Comparison of ENCODE assay signal across 31 cellular contexts in the genomic region with DNA sequence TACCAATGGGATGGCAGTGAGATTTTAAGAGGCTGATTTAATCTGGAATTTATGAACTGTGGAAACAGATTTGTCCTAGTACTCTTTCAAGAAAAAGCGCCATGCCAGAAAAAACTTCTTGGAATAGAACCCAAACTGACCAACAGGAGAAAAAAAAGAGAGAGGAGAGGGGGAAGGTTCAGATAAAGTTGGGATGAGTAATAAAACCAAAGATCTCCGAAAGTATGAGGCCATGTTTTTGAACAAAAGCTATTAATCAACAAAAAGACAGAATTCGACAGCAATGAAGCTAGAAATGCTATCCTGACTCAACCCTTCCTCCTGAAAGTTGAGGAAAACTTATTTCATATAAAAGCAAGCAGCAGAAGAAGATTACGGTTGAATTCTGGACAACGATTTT.
"Had no signal": no experiment of that assay in that cellular context is flagged by ENCODE, and none has a peak within 500 bp of the region (broad histone marks: within the 10 kb centered on the region; RNA-seq: fewer than 3 reads in every experiment).

No MANE protein-coding gene starts in this region.

- H3K9me3 ChIP-seq: SJCRH30 had no signal

- H3K36me3 ChIP-seq: SJCRH30 had no signal

- H3K4me2 ChIP-seq: PC-9 had no signal

- FAIRE-seq: RCC 7860 had no signal

- H3K4me3 ChIP-seq: PC-9, SJCRH30, SK-N-MC had no signal

- DNase-seq: Karpas-422, MM.1S, MV-4-11, NCI-H1092, NCI-H1105, NCI-H1417 treated with DMSO at 0.1 percent for 48 hours, NCI-H1436 treated with DMSO at 0.1 percent for 48 hours, NCI-H1694 treated with DMSO at 0.1 percent for 48 hours, NCI-H187 treated with DMSO at 0.1 percent for 48 hours, NCI-H2029, NCI-H2081, NCI-H2171 treated with DMSO at 0.1 percent for 48 hours, NCI-H2227 treated with DMSO at 0.1 percent for 48 hours, NCI-H446 treated with DMSO at 0.1 percent for 48 hours, NCI-H510A, NCI-H524, NCI-H526, NCI-H69, NCI-H748 treated with DMSO at 0.1 percent for 48 hours, NCI-H82, PC-9, SHP77, SIG-M5, SJCRH30, T-cell had no signal

- ATAC-seq: Panc1, Right ventricle myocardium inferior, SK-N-SH treated with all-trans-retinoic acid at 6 μM for 48 hours, T-cell had no signal

- H3K27me3 ChIP-seq: SJCRH30 had no signal

- H3K4me1 ChIP-seq: SJCRH30 had no signal

- H3K27ac ChIP-seq: PC-9, RWPE1, SJCRH30, SK-N-MC had no signal
